22 cellular contexts compared by ENCODE assay signal in the genomic region with DNA sequence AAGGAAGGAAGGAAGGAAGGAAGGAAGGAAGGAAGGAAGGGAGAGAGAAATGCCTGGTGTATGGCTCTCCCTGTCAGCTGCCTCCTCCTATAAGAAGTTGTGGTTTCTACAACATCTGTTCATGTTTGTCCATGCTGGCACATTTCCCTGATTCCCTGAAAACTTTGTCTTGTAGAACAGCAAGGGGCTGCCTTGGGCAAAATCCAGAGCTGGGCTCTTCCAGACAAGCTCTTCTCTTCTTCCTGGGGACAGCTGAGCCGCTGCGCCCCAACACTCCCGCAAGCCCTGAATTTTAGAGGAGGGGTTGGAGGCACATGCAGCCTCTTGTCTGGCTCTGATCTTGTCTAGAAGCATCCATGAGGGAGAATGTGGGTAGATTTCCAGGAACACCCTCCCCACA.
"Had no signal": no experiment of that assay in that cellular context is flagged by ENCODE, and none has a peak within 500 bp of the region (broad histone marks: within the 10 kb centered on the region; RNA-seq: fewer than 3 reads in every experiment).

No MANE protein-coding gene starts in this region.

- H3K4me2 ChIP-seq: hepatocyte had no signal

- H3K9me3 ChIP-seq: left ventricle myocardium inferior, ovary, right atrium auricular region, tibial nerve, upper lobe of right lung had no signal

- H3K4me3 Mint-ChIP-seq: mesothelial cell of epicardium; naive B cell; natural killer cell treated with Interleukin-12 subunit alpha and Interleukin-12 subunit beta and Interleukin-15 and Interleukin-18, amount 100 ng/mL, for 72 hours; stimulated activated naive B cell treated with anti-CD40 and anti-IgM and Interleukin-4, amounts not matched to agents 10 μg/mL and 1 μg/mL and 100 μg/mL, for 72 hours had no signal

- H3K36me3 Mint-ChIP-seq: mesothelial cell of epicardium; naive B cell; natural killer cell treated with Interleukin-12 subunit alpha and Interleukin-12 subunit beta and Interleukin-15 and Interleukin-18, amount 100 ng/mL, for 72 hours; stimulated activated naive B cell treated with anti-CD40 and anti-IgM and Interleukin-4, amounts not matched to agents 10 μg/mL and 1 μg/mL and 100 μg/mL, for 72 hours had no signal

- DNase-seq: islet precursor cell; left ventricle myocardium inferior; mesendoderm; naive B cell; ovary; stimulated activated CD4-positive, alpha-beta T cell treated with anti-CD3 and anti-CD28 coated beads, Interleukin-12 subunit alpha, Interleukin-12 subunit beta, amount 100 ng/mL, for 4 hours; stimulated activated CD4-positive, alpha-beta T cell treated with anti-CD3 and anti-CD28 coated beads, Interleukin-15, amount 100 ng/mL, for 24 hours; stimulated activated CD4-positive, alpha-beta T cell treated with anti-CD3 and anti-CD28 coated beads, Interleukin-2, amount 100 ng/mL, for 24 hours; stimulated activated CD4-positive, alpha-beta T cell treated with anti-CD3 and anti-CD28 coated beads, Interleukin-4, amount 100 ng/mL, for 1 hour; stimulated activated naive B cell treated with anti-CD40 and anti-IgM and Interleukin-4, amounts not matched to agents 10 μg/mL and 1 μg/mL and 100 μg/mL, for 72 hours; stimulated activated naive CD8-positive, alpha-beta T cell treated with anti-CD3 and anti-CD28 coated beads, Interleukin-15, Interleukin-2, amounts not matched to agents 100 U/mL and 50 U/mL, for 24 hours; substantia nigra; upper lobe of right lung had no signal

- H3K36me3 ChIP-seq: left ventricle myocardium inferior, ovary, right atrium auricular region, tibial nerve, upper lobe of right lung had no signal

- H3K4me3 ChIP-seq: hepatocyte, left ventricle myocardium inferior, lung, ovary, right atrium auricular region, skin epidermis, tibial nerve, upper lobe of right lung had no signal

- H3K9me3 Mint-ChIP-seq: mesothelial cell of epicardium; naive B cell; natural killer cell treated with Interleukin-12 subunit alpha and Interleukin-12 subunit beta and Interleukin-15 and Interleukin-18, amount 100 ng/mL, for 72 hours; stimulated activated naive B cell treated with anti-CD40 and anti-IgM and Interleukin-4, amounts not matched to agents 10 μg/mL and 1 μg/mL and 100 μg/mL, for 72 hours had no signal

- H3K27ac Mint-ChIP-seq: mesothelial cell of epicardium; natural killer cell treated with Interleukin-12 subunit alpha and Interleukin-12 subunit beta and Interleukin-15 and Interleukin-18, amount 100 ng/mL, for 72 hours; progenitor cell of endocrine pancreas; stimulated activated naive B cell treated with anti-CD40 and anti-IgM and Interleukin-4, amounts not matched to agents 10 μg/mL and 1 μg/mL and 100 μg/mL, for 72 hours had no signal

- H3K27me3 ChIP-seq: hepatocyte, ovary, right atrium auricular region, tibial nerve, upper lobe of right lung had no signal

- H3K4me1 Mint-ChIP-seq: mesothelial cell of epicardium; stimulated activated naive B cell treated with anti-CD40 and anti-IgM and Interleukin-4, amounts not matched to agents 10 μg/mL and 1 μg/mL and 100 μg/mL, for 72 hours had no signal

- H3K27ac ChIP-seq: hepatocyte, left ventricle myocardium inferior, ovary, right atrium auricular region, skin epidermis, tibial nerve, upper lobe of right lung had no signal

- H3K4me1 ChIP-seq: left ventricle myocardium inferior, right atrium auricular region, tibial nerve, upper lobe of right lung had no signal

- H3K27me3 Mint-ChIP-seq: natural killer cell treated with Interleukin-12 subunit alpha and Interleukin-12 subunit beta and Interleukin-15 and Interleukin-18, amount 100 ng/mL, for 72 hours had no signal

- ATAC-seq: natural killer cell treated with Interleukin-12 subunit alpha and Interleukin-12 subunit beta and Interleukin-15 and Interleukin-18, amount 100 ng/mL, for 72 hours; sciatic nerve; stimulated activated naive B cell treated with anti-CD40 and anti-IgM and Interleukin-4, amounts not matched to agents 10 μg/mL and 1 μg/mL and 100 μg/mL, for 72 hours; stimulated activated naive CD8-positive, alpha-beta T cell treated with anti-CD3 and anti-CD28 coated beads, Interleukin-15, Interleukin-2, amounts not matched to agents 100 U/mL and 50 U/mL, for 24 hours; upper lobe of right lung had no signal
